1 cellular context compared by ENCODE assay signal in genomic region chr19:50326101-50326664, GRCh38.
TF ChIP-seq lines count a peak whose summit lies in the region.

No MANE protein-coding gene starts in this region.

TF ChIP-seq in GM12878, 131 proteins besides CTCF, POLR2A, EP300 and RAD21:
- TF ChIP-seq ZZZ3 (IDR thresholded peaks at IDR 0.05; ENCODE audit: control insufficient read depth, insufficient read length, low read depth) (no peak), ATF3 (IDR thresholded peaks at IDR 0.05; ENCODE audit: borderline replicate concordance, extremely low read depth, low read depth, low read length) (no peak)
